In genomic region chr9:127899200-127899943, GRCh38 we compare ENCODE assay signal across 8 cellular contexts. TPM values are rescaled to one million over a fixed set of nuclear protein-coding genes. Genes with fewer than 3 reads are reported as not detected.
DNase-seq lines count a peak whose midpoint lies in the region; ATAC-seq and TF ChIP-seq lines count a peak whose summit lies in the region.

Gene ST6GALNAC6 (minus strand): TSS chr9:127899603. CDS start chr9:127897981, 1,622 bp downstream.

- no peaks in the 10 kb centered on the region for H3K27me3 Mint-ChIP-seq in activated CD4-positive, alpha-beta T cell treated with anti-CD3 and anti-CD28 coated beads, Interleukin-2, amount 10 ng/mL, durations not matched to agents 24 days and 14 days

- H3K4me3 Mint-ChIP-seq in activated CD4-positive, alpha-beta T cell treated with anti-CD3 and anti-CD28 coated beads, Interleukin-2, amount 10 ng/mL, durations not matched to agents 24 days and 14 days = peak within 1 kb of the TSS; percentile 87

- peaks cover 40% of the 10 kb centered on the region for H3K36me3 Mint-ChIP-seq in activated CD4-positive, alpha-beta T cell treated with anti-CD3 and anti-CD28 coated beads, Interleukin-2, amount 10 ng/mL, durations not matched to agents 24 days and 14 days (ENCODE audit: low read depth)

- peak within 1 kb of the TSS; percentile 81 for H3K4me3 ChIP-seq in GM12875 (ENCODE audit: low read depth, low read length)

- no peak for TF ChIP-seq CTCF in GM12875 (IDR thresholded peaks at IDR 0.05; ENCODE audit: borderline replicate concordance, insufficient read depth, low read depth, low read length)

- intact Hi-C loops in activated CD4-positive, alpha-beta T cell treated with anti-CD3 and anti-CD28 coated beads, Interleukin-2, amount 10 ng/mL, durations not matched to agents 24 days and 14 days (cut with micrococcal nuclease) = loop anchor here (1.0 kb wide), 1 partner anchor 18 kb away; the partner anchor contains the start of gene ST6GALNAC4

- peaks cover 32% of the 10 kb centered on the region for H3K4me1 Mint-ChIP-seq in activated CD4-positive, alpha-beta T cell treated with anti-CD3 and anti-CD28 coated beads, Interleukin-2, amount 10 ng/mL, durations not matched to agents 24 days and 14 days

- no peak for ATAC-seq in HG02840 (IDR thresholded peaks at IDR 0.05; ENCODE audit: low FRiP score, unreplicated experiment)

- peak within 1 kb of the TSS; percentile 87 for H3K27ac Mint-ChIP-seq in activated CD4-positive, alpha-beta T cell treated with anti-CD3 and anti-CD28 coated beads, Interleukin-2, amount 10 ng/mL, durations not matched to agents 24 days and 14 days

- no peaks in the 10 kb centered on the region for H3K9me3 Mint-ChIP-seq in activated CD4-positive, alpha-beta T cell treated with anti-CD3 and anti-CD28 coated beads, Interleukin-2, amount 10 ng/mL, durations not matched to agents 24 days and 14 days

- POLR2A ChIA-PET in HEK293T (lab: Yijun Ruan, JAX) = interaction anchor here (0.9 to 1.7 kb wide), 8 partner anchors 9 to 272 kb away, joined by 3 to 6 read pairs (median 3); partner anchors contain the start of gene ST6GALNAC4

- CTCF ChIA-PET in HEK293T (lab: Yijun Ruan, JAX) = interaction anchor here (0.7 kb wide), 1 partner anchor 72 kb away, joined by 3 read pairs; no protein-coding TSS in a partner anchor

- DNase-seq in HEK293T (ENCODE audit: extremely low spot score) (peak; percentile 94), NCI-H1930 (lab: John Stamatoyannopoulos, UW) (peak; percentile 30 to 80), dermis blood vessel endothelial cell (peak; percentile 83), left kidney (ENCODE audit: low read depth, low spot score) (peak; percentile 94)
- peak; percentile 94 for DNase-seq in activated CD4-positive, alpha-beta T cell treated with anti-CD3 and anti-CD28 coated beads, Interleukin-2, amount 10 ng/mL, durations not matched to agents 24 days and 14 days
- DNase-seq in stimulated activated CD4-positive, alpha-beta T cell treated with anti-CD3 and anti-CD28 coated beads, Interleukin-1b, Interleukin-23, amount 100 ng/mL, for 4 hours (ENCODE audit: low read depth in 2 of 2) = peak; percentile 50 to 79

TF ChIP-seq in HEK293T, 16 proteins besides CTCF, POLR2A, EP300 and RAD21:
- peak; percentile 73; the same call in 1 of the 2 replicates for TF ChIP-seq FOXM1 (IDR thresholded peaks at IDR 0.05; ENCODE audit: borderline replicate concordance)
- TF ChIP-seq PKNOX1 (IDR thresholded peaks at IDR 0.05) = no peak
- TF ChIP-seq ARNT (IDR thresholded peaks at IDR 0.05) = peak; percentile 31; the same call in 1 of the 2 replicates

RNA-seq across cellular contexts. Expression of gene ST6GALNAC6, which starts in this region (rescaled TPM):
- total RNA-seq in activated CD4-positive, alpha-beta T cell treated with anti-CD3 and anti-CD28 coated beads, Interleukin-2, amount 10 ng/mL, durations not matched to agents 24 days and 14 days = 53.3 and 61.2 TPM in 2 replicates
- 33.2 and 44.8 TPM in 2 replicates for total RNA-seq in dermis blood vessel endothelial cell
